ENCODE assay signal across 7 cellular contexts in genomic region chr9:125195576-125195975, GRCh38. TPM values are rescaled to one million over a fixed set of nuclear protein-coding genes. Genes with fewer than 3 reads are reported as not detected.
DNase-seq lines count a peak whose midpoint lies in the region; ATAC-seq lines count a peak whose summit lies in the region.
"Not testable (repeated sequence)": the region's sequence is repeated elsewhere in the genome, so short reads cannot be mapped to it uniquely, and the experiment has no call there.

No MANE protein-coding gene starts in this region.

- not testable (repeated sequence) for ATAC-seq in T-helper 17 cell; activated T-helper 17 cell treated with anti-CD3 and anti-CD28 coated beads, Interleukin-2, amount 50 U/mL, for 72 hours (replicated peaks); naive thymus-derived CD4-positive, alpha-beta T cell

- not testable (repeated sequence) for H3K27me3 Mint-ChIP-seq in CD4-positive, alpha-beta memory T cell; T-helper 17 cell; activated T-helper 17 cell treated with anti-CD3 and anti-CD28 coated beads, Interleukin-2, amount 50 U/mL, for 72 hours
- peaks cover 0 to 10% (median 0%) of the 10 kb centered on the region in 5 donors for H3K27me3 Mint-ChIP-seq in naive thymus-derived CD4-positive, alpha-beta T cell

- not testable (repeated sequence) for H3K27ac ChIP-seq in CD4-positive, alpha-beta memory T cell (ENCODE audit: low read depth, low read length)
- H3K27ac ChIP-seq in KOPT-K1 (ENCODE audit: low read depth, low read length, poor library complexity, severe bottlenecking) = peak overlapping the region; percentile 63
- H3K27ac ChIP-seq in naive thymus-derived CD4-positive, alpha-beta T cell (ENCODE audit: low read depth, low read length) = peak overlapping the region; percentile 71
- H3K27ac ChIP-seq in thymus (ENCODE audit: low read depth) = peak overlapping the region; percentile 88

- peak overlapping the region; percentile 79 to 91 (median 86) for H3K4me3 Mint-ChIP-seq in CD4-positive, alpha-beta memory T cell
- H3K4me3 Mint-ChIP-seq in T-helper 17 cell = peak overlapping the region; percentile 84
- peak overlapping the region; percentile 79 for H3K4me3 Mint-ChIP-seq in activated T-helper 17 cell treated with anti-CD3 and anti-CD28 coated beads, Interleukin-2, amount 50 U/mL, for 72 hours
- peak overlapping the region in 9 of 10 donors; percentile 79 to 99 (median 90) for H3K4me3 Mint-ChIP-seq in naive thymus-derived CD4-positive, alpha-beta T cell

- peak overlapping the region; percentile 84 to 97 (median 94) for H3K27ac Mint-ChIP-seq in CD4-positive, alpha-beta memory T cell
- peak overlapping the region; percentile 97 for H3K27ac Mint-ChIP-seq in T-helper 17 cell
- peak overlapping the region; percentile 87 for H3K27ac Mint-ChIP-seq in activated T-helper 17 cell treated with anti-CD3 and anti-CD28 coated beads, Interleukin-2, amount 50 U/mL, for 72 hours
- H3K27ac Mint-ChIP-seq in naive thymus-derived CD4-positive, alpha-beta T cell = peak overlapping the region in 8 of 9 donors; percentile 81 to 98 (median 96)

- not testable (repeated sequence) for H3K27me3 ChIP-seq in CD4-positive, alpha-beta memory T cell (ENCODE audit: insufficient read depth, low read length); naive thymus-derived CD4-positive, alpha-beta T cell (ENCODE audit: control insufficient read depth in 2 of 2, insufficient read depth in 2 of 2, low read length in 2 of 2); thymus (ENCODE audit: control insufficient read depth, insufficient read depth)

- not testable (repeated sequence) for H3K36me3 ChIP-seq in CD4-positive, alpha-beta memory T cell (ENCODE audit: insufficient read depth, low read length); KOPT-K1 (ENCODE audit: insufficient read depth, low read length); naive thymus-derived CD4-positive, alpha-beta T cell (ENCODE audit: control insufficient read depth in 2 of 3, insufficient read depth in 3 of 3, low read length in 3 of 3); thymus (ENCODE audit: control insufficient read depth, insufficient read depth)

- H3K9me3 ChIP-seq in CD4-positive, alpha-beta memory T cell (ENCODE audit: control insufficient read depth in 1 of 2, low read length in 2 of 2); KOPT-K1 (ENCODE audit: insufficient read depth, low read length, poor library complexity, severe bottlenecking); T-helper 17 cell (ENCODE audit: control insufficient read depth, low read length, poor library complexity, severe bottlenecking); naive thymus-derived CD4-positive, alpha-beta T cell (ENCODE audit: control insufficient read depth in 2 of 3, low read length in 3 of 3); thymus (ENCODE audit: control insufficient read depth): not testable (repeated sequence)

- intact Hi-C loops in CD4-positive, alpha-beta memory T cell (cut with micrococcal nuclease) = not testable (repeated sequence)
- intact Hi-C loops in naive thymus-derived CD4-positive, alpha-beta T cell (cut with micrococcal nuclease) = loop anchor here in 1 of 2 donors (1.0 to 2.0 kb wide), 2 partner anchors 46 to 53 kb away; partner anchors contain the start of genes HSPA5 and SCAI

- peaks cover 32 to 70% (median 54%) of the 10 kb centered on the region in 4 donors for H3K4me1 Mint-ChIP-seq in CD4-positive, alpha-beta memory T cell
- peaks cover 31% of the 10 kb centered on the region for H3K4me1 Mint-ChIP-seq in T-helper 17 cell
- peaks cover 13% of the 10 kb centered on the region for H3K4me1 Mint-ChIP-seq in activated T-helper 17 cell treated with anti-CD3 and anti-CD28 coated beads, Interleukin-2, amount 50 U/mL, for 72 hours
- peaks cover 32 to 90% (median 68%) of the 10 kb centered on the region in 7 donors for H3K4me1 Mint-ChIP-seq in naive thymus-derived CD4-positive, alpha-beta T cell

- POLR2A ChIA-PET in CD4-positive, alpha-beta memory T cell (lab: Charles Lee; ENCODE audit: partially characterized antibody) = interaction anchor here (0.6 to 2.8 kb wide), 15 partner anchors 9 to 1776 kb away, joined by 3 to 42 read pairs (median 4); partner anchors contain the start of genes GAPVD1 and HSPA5
- POLR2A ChIA-PET in naive thymus-derived CD4-positive, alpha-beta T cell (lab: Charles Lee) = interaction anchor here (0.6 to 13.9 kb wide), 12 partner anchors 11 to 335 kb away, joined by 3 to 192 read pairs (median 4); partner anchors contain the start of genes GOLGA1 and HSPA5

- DNase-seq in CD4-positive, alpha-beta memory T cell; T-helper 17 cell: not testable (repeated sequence)
- DNase-seq in central memory CD4-positive, alpha-beta T cell = peak; percentile 9
- peak in 3 of 9 donors; percentile 37 to 56 (median 52) for DNase-seq in naive thymus-derived CD4-positive, alpha-beta T cell

- peaks cover 77% of the 10 kb centered on the region for H3K4me1 ChIP-seq in CD4-positive, alpha-beta memory T cell (ENCODE audit: insufficient read depth, low read length)
- peaks cover 42 to 68% of the 10 kb centered on the region in 2 donors for H3K4me1 ChIP-seq in naive thymus-derived CD4-positive, alpha-beta T cell (ENCODE audit: control insufficient read depth in 2 of 2, insufficient read depth in 2 of 2, low read length in 2 of 2)
- peaks cover 46% of the 10 kb centered on the region for H3K4me1 ChIP-seq in thymus (ENCODE audit: control insufficient read depth, insufficient read depth, low read length)

- H3K9me3 Mint-ChIP-seq in CD4-positive, alpha-beta memory T cell; activated T-helper 17 cell treated with anti-CD3 and anti-CD28 coated beads, Interleukin-2, amount 50 U/mL, for 72 hours; naive thymus-derived CD4-positive, alpha-beta T cell: not testable (repeated sequence)

- WGBS in thymus = no CpG with 5 or more reads among the region's 1 CpG

- peak overlapping the region in 1 of 2 donors; percentile 48 for H3K4me3 ChIP-seq in CD4-positive, alpha-beta memory T cell (ENCODE audit: low read length in 2 of 2)
- H3K4me3 ChIP-seq in naive thymus-derived CD4-positive, alpha-beta T cell (ENCODE audit: low read length) = peak overlapping the region; percentile 55
- not testable (repeated sequence) for H3K4me3 ChIP-seq in thymus (ENCODE audit: low read length)

- CTCF ChIA-PET in CD4-positive, alpha-beta memory T cell (lab: Charles Lee; ENCODE audit: partially characterized antibody) = interaction anchor here (1.0 kb wide), 1 partner anchor 46 kb away, joined by 4 read pairs; the partner anchor contains the start of gene HSPA5
- CTCF ChIA-PET in naive thymus-derived CD4-positive, alpha-beta T cell (lab: Charles Lee) = interaction anchor here (0.6 kb wide), 2 partner anchors 64 to 159 kb away, joined by 3 to 5 read pairs; no protein-coding TSS in a partner anchor

- H3K36me3 Mint-ChIP-seq in CD4-positive, alpha-beta memory T cell; T-helper 17 cell (ENCODE audit: low read depth); activated T-helper 17 cell treated with anti-CD3 and anti-CD28 coated beads, Interleukin-2, amount 50 U/mL, for 72 hours (ENCODE audit: low read depth); naive thymus-derived CD4-positive, alpha-beta T cell: not testable (repeated sequence)

RNA-seq across cellular contexts. Expression of gene RABEPK, which starts 4.8 kb away (rescaled TPM):
- 10 to 100 TPM; 12.2 to 13.5 TPM for total RNA-seq in CD4-positive, alpha-beta memory T cell
- 10 to 100 TPM; 35.9 to 43.3 TPM for polyA plus RNA-seq in CD4-positive, alpha-beta memory T cell
- 10 to 100 TPM in 1 of 2 donors, 1 to 10 TPM in 1; 9.8 to 13.0 TPM for total RNA-seq in T-helper 17 cell
- total RNA-seq in activated T-helper 17 cell treated with anti-CD3 and anti-CD28 coated beads, Interleukin-2, amount 50 U/mL, for 72 hours = 10 to 100 TPM; 17.4 to 42.1 TPM
- total RNA-seq in naive thymus-derived CD4-positive, alpha-beta T cell = 10 to 100 TPM; 10.7 to 19.5 (median 15.1) TPM
- 10 to 100 TPM; 31.1 to 52.5 TPM for polyA plus RNA-seq in naive thymus-derived CD4-positive, alpha-beta T cell
- 19.5 TPM for polyA plus RNA-seq in thymus

RNA-seq across cellular contexts. Expression of gene PPP6C, which starts 6.0 kb away (rescaled TPM):
- 10 to 100 TPM; 49.2 TPM for total RNA-seq in CD4-positive, alpha-beta memory T cell
- polyA plus RNA-seq in CD4-positive, alpha-beta memory T cell = 10 to 100 TPM; 62.3 to 66.1 TPM
- 10 to 100 TPM; 34.3 to 34.6 TPM for total RNA-seq in T-helper 17 cell
- 10 to 100 TPM; 26.6 to 55.2 TPM for total RNA-seq in activated T-helper 17 cell treated with anti-CD3 and anti-CD28 coated beads, Interleukin-2, amount 50 U/mL, for 72 hours
- total RNA-seq in naive thymus-derived CD4-positive, alpha-beta T cell = 10 to 100 TPM; 32.9 to 54.2 (median 49.5) TPM
- polyA plus RNA-seq in naive thymus-derived CD4-positive, alpha-beta T cell = 10 to 100 TPM; 54.3 to 56.5 TPM
- polyA plus RNA-seq in thymus = 37.6 TPM

RNA-seq across cellular contexts. Expression of gene HSPA5, which starts 45.6 kb away (rescaled TPM):
- total RNA-seq in CD4-positive, alpha-beta memory T cell = 100 to 1,000 TPM; 147 to 154 TPM
- 100 to 1,000 TPM; 194 to 253 TPM for polyA plus RNA-seq in CD4-positive, alpha-beta memory T cell
- 100 to 1,000 TPM; 224 to 229 TPM for total RNA-seq in T-helper 17 cell
- 100 to 1,000 TPM; 107 to 172 TPM for total RNA-seq in activated T-helper 17 cell treated with anti-CD3 and anti-CD28 coated beads, Interleukin-2, amount 50 U/mL, for 72 hours
- 100 to 1,000 TPM; 127 to 248 (median 155) TPM for total RNA-seq in naive thymus-derived CD4-positive, alpha-beta T cell
- polyA plus RNA-seq in naive thymus-derived CD4-positive, alpha-beta T cell = 100 to 1,000 TPM; 136 to 207 TPM
- polyA plus RNA-seq in thymus = 113 TPM

RNA-seq across cellular contexts. Expression of gene SCAI, which starts 52.2 kb away (rescaled TPM):
- total RNA-seq in CD4-positive, alpha-beta memory T cell = 10 to 100 TPM; 14.7 to 15.5 TPM
- polyA plus RNA-seq in CD4-positive, alpha-beta memory T cell = 1 to 10 TPM in 1 of 2 donors, under 1 TPM in 1; 0.23 to 2.4 TPM
- total RNA-seq in T-helper 17 cell = 10 to 100 TPM in 1 of 2 donors, 1 to 10 TPM in 1; 7.2 to 10.5 TPM
- 10 to 100 TPM in 1 of 2 donors, 1 to 10 TPM in 1; 9.7 to 16.1 TPM for total RNA-seq in activated T-helper 17 cell treated with anti-CD3 and anti-CD28 coated beads, Interleukin-2, amount 50 U/mL, for 72 hours
- 10 to 100 TPM; 12.8 to 23.9 (median 16.6) TPM for total RNA-seq in naive thymus-derived CD4-positive, alpha-beta T cell
- polyA plus RNA-seq in naive thymus-derived CD4-positive, alpha-beta T cell = 1 to 10 TPM; 2.7 to 5.4 TPM
- polyA plus RNA-seq in thymus = 9.4 TPM
